ENCODE assay signal across 36 cellular contexts in the genomic region with DNA sequence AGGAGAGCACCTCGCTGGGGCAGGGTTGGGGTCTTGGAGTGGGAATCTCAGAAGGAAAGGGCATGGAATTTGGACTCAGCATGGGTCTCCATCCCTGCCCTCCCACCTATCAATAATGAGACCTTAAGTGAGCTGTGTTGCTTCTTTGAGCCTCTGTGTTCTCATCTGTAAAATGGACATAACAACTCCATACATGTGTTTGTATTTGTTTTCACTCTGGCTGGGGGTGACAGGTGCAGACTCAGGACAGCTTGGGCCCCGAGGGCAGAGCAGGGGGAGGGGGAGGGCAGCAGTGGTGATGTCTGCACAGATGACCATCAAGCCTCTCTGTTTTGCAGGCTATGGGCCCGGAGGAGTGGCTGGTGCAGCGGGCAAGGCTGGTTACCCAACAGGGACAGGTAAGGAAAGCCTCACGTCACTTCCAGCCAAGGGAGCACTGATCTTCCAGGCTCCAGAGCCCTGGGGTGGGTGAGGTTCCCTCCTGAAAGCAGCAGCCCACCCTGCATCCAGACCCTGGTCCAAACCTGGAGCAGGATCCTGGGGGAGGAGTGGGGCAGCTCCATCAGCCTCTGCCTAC. TPM values are rescaled to one million over a fixed set of nuclear protein-coding genes. Genes with fewer than 3 reads are reported as not detected.
"Had no signal": no experiment of that assay in that cellular context is flagged by ENCODE, and none has a peak within 500 bp of the region (broad histone marks: within the 10 kb centered on the region; RNA-seq: fewer than 3 reads in every experiment).

No MANE protein-coding gene starts in this region.

- H3K27me3 ChIP-seq: adrenal gland, body of pancreas, esophagus squamous epithelium, heart left ventricle had no signal

- H3K27me3 Mint-ChIP-seq: activated CD4-positive, alpha-beta memory T cell treated with anti-CD3 and anti-CD28 coated beads for 36 hours; activated CD4-positive, alpha-beta T cell treated with anti-CD3 and anti-CD28 coated beads for 36 hours; activated CD4-positive, alpha-beta T cell treated with anti-CD3 and anti-CD28 coated beads, Interleukin-2, amount 10 ng/mL, durations not matched to agents 24 days and 14 days; activated CD8-positive, alpha-beta memory T cell treated with anti-CD3 and anti-CD28 coated beads, Interleukin-2, amount 10 ng/mL, durations not matched to agents 7 days and 5 days; activated naive CD4-positive, alpha-beta T cell treated with anti-CD3 and anti-CD28 coated beads, Interleukin-2, amount 50 U/mL, for 24 hours had no signal

- H3K4me1 Mint-ChIP-seq: activated B cell treated with CpG ODN at 0.5 μM for 24 hours; activated CD4-positive, alpha-beta T cell treated with anti-CD3 and anti-CD28 coated beads for 36 hours; activated CD4-positive, alpha-beta T cell treated with anti-CD3 and anti-CD28 coated beads, Interleukin-2, amount 10 ng/mL, durations not matched to agents 24 days and 14 days; activated CD8-positive, alpha-beta memory T cell treated with anti-CD3 and anti-CD28 coated beads, Interleukin-2, amount 10 ng/mL, durations not matched to agents 7 days and 5 days; activated naive CD4-positive, alpha-beta T cell treated with anti-CD3 and anti-CD28 coated beads, Interleukin-2, amount 50 U/mL, for 24 hours; activated naive CD8-positive, alpha-beta T cell treated with anti-CD3 and anti-CD28 coated beads for 36 hours; activated naive CD8-positive, alpha-beta T cell treated with anti-CD3 and anti-CD28 coated beads, Interleukin-2, amount 50 U/mL, for 24 hours; T-helper 17 cell had no signal

- H3K27ac ChIP-seq: adrenal gland, body of pancreas, epithelial cell of prostate, esophagus squamous epithelium, heart left ventricle, WERI-Rb-1 had no signal

- H3K36me3 Mint-ChIP-seq: activated CD4-positive, alpha-beta memory T cell treated with anti-CD3 and anti-CD28 coated beads for 36 hours; activated CD8-positive, alpha-beta memory T cell treated with anti-CD3 and anti-CD28 coated beads, Interleukin-2, amount 10 ng/mL, durations not matched to agents 7 days and 5 days; activated naive CD4-positive, alpha-beta T cell treated with anti-CD3 and anti-CD28 coated beads, Interleukin-2, amount 50 U/mL, for 24 hours; activated naive CD8-positive, alpha-beta T cell treated with anti-CD3 and anti-CD28 coated beads for 36 hours had no signal

- H3K9me3 ChIP-seq: adrenal gland, body of pancreas, esophagus squamous epithelium, heart left ventricle had no signal

- DNase-seq: activated B cell treated with CpG ODN at 0.5 μM for 24 hours; activated CD4-positive, alpha-beta memory T cell treated with anti-CD3 and anti-CD28 coated beads for 36 hours; activated CD4-positive, alpha-beta T cell treated with anti-CD3 and anti-CD28 coated beads for 36 hours; activated CD4-positive, alpha-beta T cell treated with anti-CD3 and anti-CD28 coated beads, Interleukin-2, amount 10 ng/mL, durations not matched to agents 24 days and 14 days; activated CD8-positive, alpha-beta memory T cell treated with anti-CD3 and anti-CD28 coated beads, Interleukin-2, amount 10 ng/mL, durations not matched to agents 7 days and 5 days; activated CD8-positive, alpha-beta memory T cell treated with anti-CD3 and anti-CD28 coated beads, Interleukin-2, amount 50 U/mL, for 4 hours; activated CD8-positive, alpha-beta T cell treated with anti-CD3 and anti-CD28 coated beads, Interleukin-2, amount 10 ng/mL, durations not matched to agents 7 days and 5 days; activated effector memory CD4-positive, alpha-beta T cell treated with anti-CD3 and anti-CD28 coated beads, Interleukin-2, amount 50 U/mL, for 16 hours; activated naive CD4-positive, alpha-beta T cell treated with anti-CD3 and anti-CD28 coated beads for 36 hours; activated naive CD8-positive, alpha-beta T cell treated with anti-CD3 and anti-CD28 coated beads for 36 hours; activated naive CD8-positive, alpha-beta T cell treated with anti-CD3 and anti-CD28 coated beads, Interleukin-2, amount 50 U/mL, for 24 hours; activated T-cell treated with anti-CD3 and anti-CD28 coated beads, Interleukin-2, amount 50 U/mL, for 1 hour; activated T-cell treated with anti-CD3 and anti-CD28 coated beads, Interleukin-2, amount 50 U/mL, for 48 hours; adrenal gland; amygdala; aorta; body of pancreas; central memory CD4-positive, alpha-beta T cell; cerebellar nuclear complex; cortex of kidney; dermis blood vessel endothelial cell; effector CD4-positive, alpha-beta T cell; effector memory CD8-positive, alpha-beta T cell; esophagus squamous epithelium; foreskin melanocyte; T-helper 1 cell; T-helper 17 cell; T1000; WERI-Rb-1 had no signal

- ATAC-seq: activated CD4-positive, alpha-beta T cell treated with anti-CD3 and anti-CD28 coated beads for 36 hours; activated CD4-positive, CD25-positive, alpha-beta regulatory T cell treated with anti-CD3 and anti-CD28 coated beads, Interleukin-2, amount 50 U/mL, for 24 hours; activated CD8-positive, alpha-beta memory T cell treated with anti-CD3 and anti-CD28 coated beads, Interleukin-2, amount 10 ng/mL, durations not matched to agents 7 days and 5 days; activated CD8-positive, alpha-beta T cell treated with anti-CD3 and anti-CD28 coated beads, Interleukin-2, amount 10 ng/mL, durations not matched to agents 7 days and 5 days; activated naive CD8-positive, alpha-beta T cell treated with anti-CD3 and anti-CD28 coated beads, Interleukin-2, amount 50 U/mL, for 24 hours; body of pancreas; effector memory CD8-positive, alpha-beta T cell; heart left ventricle; T-helper 17 cell had no signal

- H3K4me1 ChIP-seq: adrenal gland had no signal

- H3K4me3 ChIP-seq: adrenal gland, body of pancreas, esophagus squamous epithelium, heart left ventricle had no signal

- H3K27ac Mint-ChIP-seq: activated B cell treated with CpG ODN at 0.5 μM for 24 hours; activated CD4-positive, alpha-beta memory T cell treated with anti-CD3 and anti-CD28 coated beads for 36 hours; activated CD4-positive, alpha-beta T cell treated with anti-CD3 and anti-CD28 coated beads for 36 hours; activated CD4-positive, alpha-beta T cell treated with anti-CD3 and anti-CD28 coated beads, Interleukin-2, amount 10 ng/mL, durations not matched to agents 24 days and 14 days; activated CD8-positive, alpha-beta memory T cell treated with anti-CD3 and anti-CD28 coated beads, Interleukin-2, amount 10 ng/mL, durations not matched to agents 7 days and 5 days; activated CD8-positive, alpha-beta T cell treated with anti-CD3 and anti-CD28 coated beads, Interleukin-2, amount 10 ng/mL, durations not matched to agents 7 days and 5 days; activated naive CD4-positive, alpha-beta T cell treated with anti-CD3 and anti-CD28 coated beads for 36 hours; activated naive CD4-positive, alpha-beta T cell treated with anti-CD3 and anti-CD28 coated beads, Interleukin-2, amount 50 U/mL, for 24 hours; activated naive CD8-positive, alpha-beta T cell treated with anti-CD3 and anti-CD28 coated beads for 36 hours; activated naive CD8-positive, alpha-beta T cell treated with anti-CD3 and anti-CD28 coated beads, Interleukin-2, amount 50 U/mL, for 24 hours; activated T-helper 1 cell treated with anti-CD3 and anti-CD28 coated beads, Interleukin-12 subunit alpha, Interleukin-12 subunit beta, Interleukin-2, Interleukin-4 antibody, amounts not matched to agents 30 ng/mL and 10 ng/mL and 1 ng/mL, durations not matched to agents 14 hours and 24 hours and 36 hours; activated T-helper 2 cell treated with anti-CD3 and anti-CD28 coated beads, Interferon-gamma antibody, Interleukin-2, Interleukin-4, amounts not matched to agents 10 μg/mL and 5 μg/mL and 100 μg/mL, durations not matched to agents 14 hours and 24 hours and 36 hours; effector memory CD8-positive, alpha-beta T cell; T-helper 17 cell; T-helper 2 cell treated with Interferon-gamma antibody and Interleukin-4, amounts not matched to agents 5 μg/mL and 100 μg/mL, for 36 hours had no signal

- H3K9me3 Mint-ChIP-seq: activated B cell treated with CpG ODN at 0.5 μM for 24 hours; activated CD4-positive, alpha-beta memory T cell treated with anti-CD3 and anti-CD28 coated beads for 36 hours; activated CD4-positive, alpha-beta T cell treated with anti-CD3 and anti-CD28 coated beads, Interleukin-2, amount 10 ng/mL, durations not matched to agents 24 days and 14 days; activated naive CD4-positive, alpha-beta T cell treated with anti-CD3 and anti-CD28 coated beads for 36 hours; activated naive CD4-positive, alpha-beta T cell treated with anti-CD3 and anti-CD28 coated beads, Interleukin-2, amount 50 U/mL, for 24 hours; activated naive CD8-positive, alpha-beta T cell treated with anti-CD3 and anti-CD28 coated beads for 36 hours; activated naive CD8-positive, alpha-beta T cell treated with anti-CD3 and anti-CD28 coated beads, Interleukin-2, amount 50 U/mL, for 24 hours; activated T-helper 1 cell treated with anti-CD3 and anti-CD28 coated beads, Interleukin-12 subunit alpha, Interleukin-12 subunit beta, Interleukin-2, Interleukin-4 antibody, amounts not matched to agents 30 ng/mL and 10 ng/mL and 1 ng/mL, durations not matched to agents 14 hours and 24 hours and 36 hours; activated T-helper 2 cell treated with anti-CD3 and anti-CD28 coated beads, Interferon-gamma antibody, Interleukin-2, Interleukin-4, amounts not matched to agents 10 μg/mL and 5 μg/mL and 100 μg/mL, durations not matched to agents 14 hours and 24 hours and 36 hours; effector memory CD8-positive, alpha-beta T cell; T-helper 2 cell treated with Interferon-gamma antibody and Interleukin-4, amounts not matched to agents 5 μg/mL and 100 μg/mL, for 36 hours had no signal

- H3K36me3 ChIP-seq: adrenal gland, WERI-Rb-1 had no signal

- H3K4me3 Mint-ChIP-seq: activated B cell treated with CpG ODN at 0.5 μM for 24 hours; activated CD4-positive, alpha-beta memory T cell treated with anti-CD3 and anti-CD28 coated beads for 36 hours; activated CD4-positive, alpha-beta T cell treated with anti-CD3 and anti-CD28 coated beads for 36 hours; activated CD4-positive, alpha-beta T cell treated with anti-CD3 and anti-CD28 coated beads, Interleukin-2, amount 10 ng/mL, durations not matched to agents 24 days and 14 days; activated CD8-positive, alpha-beta memory T cell treated with anti-CD3 and anti-CD28 coated beads, Interleukin-2, amount 10 ng/mL, durations not matched to agents 7 days and 5 days; activated CD8-positive, alpha-beta T cell treated with anti-CD3 and anti-CD28 coated beads, Interleukin-2, amount 10 ng/mL, durations not matched to agents 7 days and 5 days; activated naive CD4-positive, alpha-beta T cell treated with anti-CD3 and anti-CD28 coated beads for 36 hours; activated naive CD4-positive, alpha-beta T cell treated with anti-CD3 and anti-CD28 coated beads, Interleukin-2, amount 50 U/mL, for 24 hours; activated naive CD8-positive, alpha-beta T cell treated with anti-CD3 and anti-CD28 coated beads for 36 hours; activated naive CD8-positive, alpha-beta T cell treated with anti-CD3 and anti-CD28 coated beads, Interleukin-2, amount 50 U/mL, for 24 hours; activated T-helper 1 cell treated with anti-CD3 and anti-CD28 coated beads, Interleukin-12 subunit alpha, Interleukin-12 subunit beta, Interleukin-2, Interleukin-4 antibody, amounts not matched to agents 30 ng/mL and 10 ng/mL and 1 ng/mL, durations not matched to agents 14 hours and 24 hours and 36 hours; effector memory CD8-positive, alpha-beta T cell; T-helper 17 cell; T-helper 2 cell treated with Interferon-gamma antibody and Interleukin-4, amounts not matched to agents 5 μg/mL and 100 μg/mL, for 36 hours had no signal

RNA-seq across cellular contexts. Expression of gene ELN, which starts 19.9 kb away (rescaled TPM):
- total RNA-seq: activated B cell treated with CpG ODN at 0.5 μM for 24 hours; activated CD4-positive, alpha-beta memory T cell treated with anti-CD3 and anti-CD28 coated beads for 36 hours; activated CD4-positive, alpha-beta T cell treated with anti-CD3 and anti-CD28 coated beads for 36 hours; activated CD4-positive, alpha-beta T cell treated with anti-CD3 and anti-CD28 coated beads, Interleukin-2, amount 10 ng/mL, durations not matched to agents 24 days and 14 days; activated CD8-positive, alpha-beta memory T cell treated with anti-CD3 and anti-CD28 coated beads, Interleukin-2, amount 10 ng/mL, durations not matched to agents 7 days and 5 days; activated CD8-positive, alpha-beta T cell treated with anti-CD3 and anti-CD28 coated beads, Interleukin-2, amount 10 ng/mL, durations not matched to agents 7 days and 5 days; activated naive CD8-positive, alpha-beta T cell treated with anti-CD3 and anti-CD28 coated beads for 36 hours; activated T-helper 1 cell treated with anti-CD3 and anti-CD28 coated beads, Interleukin-12 subunit alpha, Interleukin-12 subunit beta, Interleukin-2, Interleukin-4 antibody, amounts not matched to agents 30 ng/mL and 10 ng/mL and 1 ng/mL, durations not matched to agents 14 hours and 24 hours and 36 hours; activated T-helper 2 cell treated with anti-CD3 and anti-CD28 coated beads, Interferon-gamma antibody, Interleukin-2, Interleukin-4, amounts not matched to agents 10 μg/mL and 5 μg/mL and 100 μg/mL, durations not matched to agents 14 hours and 24 hours and 36 hours; T-helper 17 cell had no signal
